9 cellular contexts compared by ENCODE assay signal in genomic region chr11:83970061-83970671, GRCh38.
DNase-seq lines count a peak whose midpoint lies in the region; ATAC-seq and TF ChIP-seq lines count a peak whose summit lies in the region.
"Had no signal": no experiment of that assay in that cellular context is flagged by ENCODE, and none has a peak within 500 bp of the region (broad histone marks: within the 10 kb centered on the region; RNA-seq: fewer than 3 reads in every experiment).

No MANE protein-coding gene starts in this region.

- no peaks in the 10 kb centered on the region for H3K36me3 Mint-ChIP-seq in stimulated activated naive B cell treated with anti-CD40 and anti-IgM and Interleukin-4, amounts not matched to agents 10 μg/mL and 1 μg/mL and 100 μg/mL, for 72 hours

- intact Hi-C loops in ascending aorta (cut with DNase I), result no loop called here

- H3K4me1 ChIP-seq in ascending aorta, result no peaks in the 10 kb centered on the region

- no peak for DNase-seq in stimulated activated naive B cell treated with anti-CD40 and anti-IgM and Interleukin-4, amounts not matched to agents 10 μg/mL and 1 μg/mL and 100 μg/mL, for 72 hours
- no peak for DNase-seq in MG63
- no peak for DNase-seq in ascending aorta (ENCODE audit: low spot score in 2 of 2)
- DNase-seq: midbrain had no signal

- no peaks in the 10 kb centered on the region for H3K9me3 Mint-ChIP-seq in stimulated activated naive B cell treated with anti-CD40 and anti-IgM and Interleukin-4, amounts not matched to agents 10 μg/mL and 1 μg/mL and 100 μg/mL, for 72 hours
- H3K9me3 Mint-ChIP-seq: activated T-helper 1 cell treated with anti-CD3 and anti-CD28 coated beads, Interleukin-12 subunit alpha, Interleukin-12 subunit beta, Interleukin-2, Interleukin-4 antibody, amounts not matched to agents 30 ng/mL and 10 ng/mL and 1 ng/mL, durations not matched to agents 14 hours and 24 hours and 36 hours had no signal

- TF ChIP-seq CTCF in ascending aorta (IDR thresholded peaks at IDR 0.05), result no peak

- H3K4me1 Mint-ChIP-seq in stimulated activated naive B cell treated with anti-CD40 and anti-IgM and Interleukin-4, amounts not matched to agents 10 μg/mL and 1 μg/mL and 100 μg/mL, for 72 hours, result no peaks in the 10 kb centered on the region

- no peak overlapping the region for H3K4me3 Mint-ChIP-seq in stimulated activated naive B cell treated with anti-CD40 and anti-IgM and Interleukin-4, amounts not matched to agents 10 μg/mL and 1 μg/mL and 100 μg/mL, for 72 hours
- H3K4me3 Mint-ChIP-seq: activated T-helper 1 cell treated with anti-CD3 and anti-CD28 coated beads, Interleukin-12 subunit alpha, Interleukin-12 subunit beta, Interleukin-2, Interleukin-4 antibody, amounts not matched to agents 30 ng/mL and 10 ng/mL and 1 ng/mL, durations not matched to agents 14 hours and 24 hours and 36 hours had no signal

- peak; percentile 84 for ATAC-seq in GM19351 (IDR thresholded peaks at IDR 0.05; ENCODE audit: unreplicated experiment)
- peak; percentile 77 for ATAC-seq in HG02763 (IDR thresholded peaks at IDR 0.05; ENCODE audit: unreplicated experiment)
- ATAC-seq in HG03469 (IDR thresholded peaks at IDR 0.05; ENCODE audit: unreplicated experiment), result peak; percentile 84
- peak; percentile 57 for ATAC-seq in stimulated activated naive B cell treated with anti-CD40 and anti-IgM and Interleukin-4, amounts not matched to agents 10 μg/mL and 1 μg/mL and 100 μg/mL, for 72 hours (replicated peaks)
- no peak for ATAC-seq in esophagus mucosa

- H3K9me3 ChIP-seq in MG63, result no peaks in the 10 kb centered on the region
- H3K9me3 ChIP-seq in ascending aorta, result no peaks in the 10 kb centered on the region

- no peak overlapping the region for H3K27ac Mint-ChIP-seq in stimulated activated naive B cell treated with anti-CD40 and anti-IgM and Interleukin-4, amounts not matched to agents 10 μg/mL and 1 μg/mL and 100 μg/mL, for 72 hours
- H3K27ac Mint-ChIP-seq: activated T-helper 1 cell treated with anti-CD3 and anti-CD28 coated beads, Interleukin-12 subunit alpha, Interleukin-12 subunit beta, Interleukin-2, Interleukin-4 antibody, amounts not matched to agents 30 ng/mL and 10 ng/mL and 1 ng/mL, durations not matched to agents 14 hours and 24 hours and 36 hours had no signal

- no peak overlapping the region for H3K27ac ChIP-seq in ascending aorta

- H3K27me3 ChIP-seq in MG63 (no peaks in the 10 kb centered on the region), ascending aorta (no peaks in the 10 kb centered on the region)

- H3K27me3 Mint-ChIP-seq in stimulated activated naive B cell treated with anti-CD40 and anti-IgM and Interleukin-4, amounts not matched to agents 10 μg/mL and 1 μg/mL and 100 μg/mL, for 72 hours, result no peaks in the 10 kb centered on the region

- H3K4me3 ChIP-seq in MG63, result no peak overlapping the region
- H3K4me3 ChIP-seq in ascending aorta, result no peak overlapping the region

- H3K36me3 ChIP-seq in MG63 (no peaks in the 10 kb centered on the region), ascending aorta (no peaks in the 10 kb centered on the region)
